Comparison of ENCODE assay signal across 19 cellular contexts in genomic region chr1:178051071-178051470, GRCh38. TPM values are rescaled to one million over a fixed set of nuclear protein-coding genes. Genes with fewer than 3 reads are reported as not detected.
"Had no signal": no experiment of that assay in that cellular context is flagged by ENCODE, and none has a peak within 500 bp of the region (broad histone marks: within the 10 kb centered on the region; RNA-seq: fewer than 3 reads in every experiment).

No MANE protein-coding gene starts in this region.

- ATAC-seq: activated CD4-positive, alpha-beta T cell treated with anti-CD3 and anti-CD28 coated beads for 36 hours; activated CD8-positive, alpha-beta memory T cell treated with anti-CD3 and anti-CD28 coated beads, Interleukin-2, amount 10 ng/mL, durations not matched to agents 7 days and 5 days; naive thymus-derived CD8-positive, alpha-beta T cell; stimulated activated naive CD8-positive, alpha-beta T cell treated with anti-CD3 and anti-CD28 coated beads, Interleukin-15, amount 100 ng/mL, for 72 hours had no signal

- H3K4me3 Mint-ChIP-seq: activated CD4-positive, alpha-beta memory T cell treated with anti-CD3 and anti-CD28 coated beads for 36 hours; activated CD4-positive, alpha-beta T cell treated with anti-CD3 and anti-CD28 coated beads for 36 hours; activated CD8-positive, alpha-beta memory T cell treated with anti-CD3 and anti-CD28 coated beads, Interleukin-2, amount 10 ng/mL, durations not matched to agents 7 days and 5 days; activated naive CD4-positive, alpha-beta T cell treated with anti-CD3 and anti-CD28 coated beads, Interleukin-2, amount 50 U/mL, for 24 hours; immature natural killer cell; naive thymus-derived CD8-positive, alpha-beta T cell; stimulated activated naive CD8-positive, alpha-beta T cell treated with anti-CD3 and anti-CD28 coated beads, Interleukin-15, amount 100 ng/mL, for 72 hours had no signal

- H3K27ac Mint-ChIP-seq: activated CD4-positive, alpha-beta memory T cell treated with anti-CD3 and anti-CD28 coated beads for 36 hours; activated CD4-positive, alpha-beta T cell treated with anti-CD3 and anti-CD28 coated beads for 36 hours; activated CD8-positive, alpha-beta memory T cell treated with anti-CD3 and anti-CD28 coated beads, Interleukin-2, amount 10 ng/mL, durations not matched to agents 7 days and 5 days; activated naive CD4-positive, alpha-beta T cell treated with anti-CD3 and anti-CD28 coated beads, Interleukin-2, amount 50 U/mL, for 24 hours; immature natural killer cell; naive thymus-derived CD8-positive, alpha-beta T cell; stimulated activated naive CD8-positive, alpha-beta T cell treated with anti-CD3 and anti-CD28 coated beads, Interleukin-15, amount 100 ng/mL, for 72 hours had no signal

- H3K27me3 Mint-ChIP-seq: activated CD4-positive, alpha-beta memory T cell treated with anti-CD3 and anti-CD28 coated beads for 36 hours; activated CD8-positive, alpha-beta memory T cell treated with anti-CD3 and anti-CD28 coated beads, Interleukin-2, amount 10 ng/mL, durations not matched to agents 7 days and 5 days; stimulated activated naive CD8-positive, alpha-beta T cell treated with anti-CD3 and anti-CD28 coated beads, Interleukin-15, amount 100 ng/mL, for 72 hours had no signal

- DNase-seq: activated CD4-positive, alpha-beta memory T cell treated with anti-CD3 and anti-CD28 coated beads for 36 hours; activated CD4-positive, alpha-beta T cell treated with anti-CD3 and anti-CD28 coated beads for 36 hours; activated CD8-positive, alpha-beta memory T cell treated with anti-CD3 and anti-CD28 coated beads, Interleukin-2, amount 10 ng/mL, durations not matched to agents 7 days and 5 days; activated T-cell treated with anti-CD3 and anti-CD28 coated beads, Interleukin-2, amount 50 U/mL, for 1 hour; amniotic stem cell; central memory CD4-positive, alpha-beta T cell; colonic mucosa; foreskin fibroblast; glutamatergic neuron; immature natural killer cell; mammary epithelial cell; naive thymus-derived CD8-positive, alpha-beta T cell; posterior cingulate gyrus; small intestine; stimulated activated naive CD8-positive, alpha-beta T cell treated with anti-CD3 and anti-CD28 coated beads, Interleukin-15, amount 100 ng/mL, for 72 hours; T-helper 2 cell had no signal

- H3K4me3 ChIP-seq: colonic mucosa, thoracic aorta had no signal

- H3K36me3 Mint-ChIP-seq: activated CD4-positive, alpha-beta memory T cell treated with anti-CD3 and anti-CD28 coated beads for 36 hours; activated CD8-positive, alpha-beta memory T cell treated with anti-CD3 and anti-CD28 coated beads, Interleukin-2, amount 10 ng/mL, durations not matched to agents 7 days and 5 days; activated naive CD4-positive, alpha-beta T cell treated with anti-CD3 and anti-CD28 coated beads, Interleukin-2, amount 50 U/mL, for 24 hours; immature natural killer cell; naive thymus-derived CD8-positive, alpha-beta T cell had no signal

- H3K9me3 ChIP-seq: colonic mucosa, neutrophil, thoracic aorta had no signal

- H3K9me3 Mint-ChIP-seq: activated naive CD4-positive, alpha-beta T cell treated with anti-CD3 and anti-CD28 coated beads, Interleukin-2, amount 50 U/mL, for 24 hours; stimulated activated naive CD8-positive, alpha-beta T cell treated with anti-CD3 and anti-CD28 coated beads, Interleukin-15, amount 100 ng/mL, for 72 hours had no signal

- H3K27me3 ChIP-seq: colonic mucosa, neutrophil had no signal

- H3K27ac ChIP-seq: colonic mucosa, neutrophil, thoracic aorta had no signal

- H3K36me3 ChIP-seq: colonic mucosa, neutrophil, thoracic aorta had no signal

- H3K4me1 Mint-ChIP-seq: activated CD4-positive, alpha-beta T cell treated with anti-CD3 and anti-CD28 coated beads for 36 hours; activated CD8-positive, alpha-beta memory T cell treated with anti-CD3 and anti-CD28 coated beads, Interleukin-2, amount 10 ng/mL, durations not matched to agents 7 days and 5 days; activated naive CD4-positive, alpha-beta T cell treated with anti-CD3 and anti-CD28 coated beads, Interleukin-2, amount 50 U/mL, for 24 hours; immature natural killer cell; stimulated activated naive CD8-positive, alpha-beta T cell treated with anti-CD3 and anti-CD28 coated beads, Interleukin-15, amount 100 ng/mL, for 72 hours had no signal

RNA-seq across cellular contexts. Expression of gene RASAL2, which starts 42.8 kb away (rescaled TPM):
- total RNA-seq: activated CD4-positive, alpha-beta memory T cell treated with anti-CD3 and anti-CD28 coated beads for 36 hours; activated CD4-positive, alpha-beta T cell treated with anti-CD3 and anti-CD28 coated beads for 36 hours; activated CD8-positive, alpha-beta memory T cell treated with anti-CD3 and anti-CD28 coated beads, Interleukin-2, amount 10 ng/mL, durations not matched to agents 7 days and 5 days; naive thymus-derived CD8-positive, alpha-beta T cell had no signal
- polyA plus RNA-seq: immature natural killer cell; naive thymus-derived CD8-positive, alpha-beta T cell had no signal
